In the genomic region with DNA sequence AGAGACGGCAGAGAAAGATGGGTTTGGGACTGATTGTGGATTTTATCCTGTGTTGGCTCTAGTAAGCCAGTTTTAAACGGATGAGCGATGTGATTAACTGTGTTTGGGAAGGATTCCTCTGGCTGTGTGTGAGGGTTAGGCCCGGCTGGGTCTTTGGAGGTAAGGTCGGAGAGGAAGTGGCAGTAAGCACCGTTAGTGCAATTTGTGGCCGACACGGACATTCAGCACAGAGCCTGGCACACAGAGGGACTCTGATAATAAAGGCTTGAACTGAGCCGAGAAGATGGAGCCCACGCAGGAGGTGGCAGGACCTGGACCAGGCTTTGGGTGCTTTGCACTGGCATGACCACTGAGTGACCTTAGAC, we compare ENCODE assay signal across 8 cellular contexts. TPM values are rescaled to one million over a fixed set of nuclear protein-coding genes. Genes with fewer than 3 reads are reported as not detected.
DNase-seq lines count a peak whose midpoint lies in the region; ATAC-seq and TF ChIP-seq lines count a peak whose summit lies in the region.

No MANE protein-coding gene starts in this region.

- H3K9me3 ChIP-seq in ES-I3 (ENCODE audit: control insufficient read depth, insufficient read depth, low read length) (no peaks in the 10 kb centered on the region), PC-3 (ENCODE audit: low read length) (no peaks in the 10 kb centered on the region), parathyroid adenoma (ENCODE audit: control insufficient read depth, low read length) (no peaks in the 10 kb centered on the region)

- H3K27ac ChIP-seq in PC-3 (ENCODE audit: low read length) (no peak overlapping the region), parathyroid adenoma (peak overlapping the region; percentile 88)

- H3K36me3 ChIP-seq in ES-I3 (ENCODE audit: insufficient read depth, low read length) (no peaks in the 10 kb centered on the region), PC-3 (ENCODE audit: low read depth, low read length) (peaks cover 2% of the 10 kb centered on the region; the same call in 1 of the 2 replicates), parathyroid adenoma (ENCODE audit: control insufficient read depth, insufficient read depth, low read length) (no peaks in the 10 kb centered on the region)

- H2AFZ ChIP-seq in PC-3 (ENCODE audit: low read length) (peak overlapping the region; percentile 88), parathyroid adenoma (peak overlapping the region; percentile 86)

- H3K4me1 ChIP-seq in ES-I3 (ENCODE audit: insufficient read depth, low read length) (peaks cover 9% of the 10 kb centered on the region), PC-3 (ENCODE audit: insufficient read depth, low read length) (peaks cover 23% of the 10 kb centered on the region), parathyroid adenoma (peaks cover 8% of the 10 kb centered on the region)

- ATAC-seq in PC-3 (no peak), GM18519 (IDR thresholded peaks at IDR 0.05; ENCODE audit: low FRiP score, unreplicated experiment) (no peak)

- H3K4me3 ChIP-seq in PC-3 (ENCODE audit: low read length) (peak overlapping the region; percentile 93), epithelial cell of esophagus (ENCODE audit: low read length) (peak overlapping the region; percentile 84), parathyroid adenoma (ENCODE audit: low read depth, low read length) (peak overlapping the region; percentile 95)

- intact Hi-C loops in PC-3 (cut with micrococcal nuclease) = loop anchor here (5.0 kb wide), 1 partner anchor 176 kb away; the partner anchor contains the start of gene PAFAH2

- peaks cover 11% of the 10 kb centered on the region; the same call in 1 of the 2 replicates for H4K20me1 ChIP-seq in PC-3 (ENCODE audit: low read length)

- H3K79me2 ChIP-seq in PC-3 (ENCODE audit: low read length) (peaks cover 41% of the 10 kb centered on the region), parathyroid adenoma (peaks cover 4% of the 10 kb centered on the region)

- POLR2A ChIA-PET in PC-3 (lab: Charles Lee; ENCODE audit: unreplicated experiment) = no interaction called here

- DNase-seq in PC-3 = peak; percentile 6
- DNase-seq in epithelial cell of esophagus (ENCODE audit: low read depth) = no peak
- no peak for DNase-seq in GM20000 (ENCODE audit: low spot score)
- no peak for DNase-seq in NCI-H128 (lab: John Stamatoyannopoulos, UW; ENCODE audit: unreplicated experiment)
- no peak for DNase-seq in EL

- H3F3A ChIP-seq in PC-3 (ENCODE audit: low read length, unreplicated experiment) = no peaks in the 10 kb centered on the region

- BruUV-seq in PC-3 (replicated peaks; lab: Mats Ljungman, UMichigan) = TSS peak; percentile 15

- no peaks in the 10 kb centered on the region for H3K9me2 ChIP-seq in PC-3 (replicated peaks; ENCODE audit: low read length)

- CTCF ChIA-PET in PC-3 (lab: Charles Lee) = interaction anchor here (0.9 kb wide), 1 partner anchor 212 kb away, joined by 3 read pairs; no protein-coding TSS in a partner anchor

- peak overlapping the region; percentile 93 for H3K4me2 ChIP-seq in PC-3 (ENCODE audit: low read length)
- peak overlapping the region; percentile 98 for H3K4me2 ChIP-seq in parathyroid adenoma (ENCODE audit: low read length)

- no peak for TF ChIP-seq CTCF in PC-3 (conservative IDR thresholded peaks at IDR 0.05; ENCODE audit: low read depth, low read length)
- no peak for TF ChIP-seq CTCF in epithelial cell of esophagus (IDR thresholded peaks at IDR 0.05; ENCODE audit: insufficient read depth, low read depth, low read length, missing control alignments)
- TF ChIP-seq CTCF in parathyroid adenoma (IDR thresholded peaks at IDR 0.05) = no peak
- no peak for TF ChIP-seq CTCF in GM20000 (IDR thresholded peaks at IDR 0.05; ENCODE audit: extremely low read depth, missing control alignments)

- H3K9ac ChIP-seq in ES-I3 (ENCODE audit: low read depth, low read length) (peak overlapping the region; percentile 92; the same call in 1 of the 2 replicates), PC-3 (ENCODE audit: low read length) (peak overlapping the region; percentile 89), parathyroid adenoma (no peak overlapping the region)

- H3K27me3 ChIP-seq in PC-3 (ENCODE audit: low read length) (no peaks in the 10 kb centered on the region), parathyroid adenoma (ENCODE audit: control insufficient read depth, insufficient read depth, low read length) (no peaks in the 10 kb centered on the region)

RNA-seq across cellular contexts. Expression of gene MTFR1L, which starts 1.3 kb away (rescaled TPM):
- total RNA-seq in PC-3 (2014; rRNA removed) = 32.3 and 35.6 TPM in 2 replicates

RNA-seq across cellular contexts. Expression of gene SELENON, which starts 21.1 kb away (rescaled TPM):
- 38.6 and 43.7 TPM in 2 replicates for total RNA-seq in PC-3 (2014; rRNA removed)

RNA-seq across cellular contexts. Expression of gene AUNIP, which starts 38.2 kb away (rescaled TPM):
- total RNA-seq in PC-3 (2014; rRNA removed) = 17.6 and 22.2 TPM in 2 replicates

RNA-seq across cellular contexts. Expression of gene PAQR7, which starts 54.4 kb away (rescaled TPM):
- 6.4 and 7.2 TPM in 2 replicates for total RNA-seq in PC-3 (2014; rRNA removed)
